Comparison of ENCODE assay signal across 7 cellular contexts in the genomic region with DNA sequence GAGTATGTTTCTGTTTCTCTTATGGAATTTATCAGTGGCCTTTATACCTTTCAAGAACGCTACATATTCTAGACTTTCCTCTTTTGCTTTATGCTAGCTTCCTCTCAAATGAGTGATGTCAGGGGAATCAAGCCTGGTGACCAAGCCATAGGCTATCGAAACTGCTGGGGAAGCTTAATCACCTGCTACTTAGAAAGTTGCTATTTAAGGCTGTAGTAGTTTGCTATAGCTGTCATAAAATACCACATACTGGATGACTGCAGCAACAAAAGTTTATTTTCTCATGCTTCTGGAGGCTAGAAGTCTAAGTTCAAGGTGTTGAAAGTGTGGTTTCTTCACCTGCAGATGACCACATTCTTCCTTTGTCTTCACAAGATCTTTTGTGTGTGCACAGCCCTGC. TPM values are rescaled to one million over a fixed set of nuclear protein-coding genes. Genes with fewer than 3 reads are reported as not detected.
"Had no signal": no experiment of that assay in that cellular context is flagged by ENCODE, and none has a peak within 500 bp of the region (broad histone marks: within the 10 kb centered on the region; RNA-seq: fewer than 3 reads in every experiment).

No MANE protein-coding gene starts in this region.

RNA-seq across cellular contexts. Expression of gene KLRB1, which starts 43.3 kb away (rescaled TPM):
- total RNA-seq: activated B cell treated with CpG ODN at 0.5 μM for 24 hours; activated naive CD8-positive, alpha-beta T cell treated with anti-CD3 and anti-CD28 coated beads for 36 hours; activated T-helper 1 cell treated with anti-CD3 and anti-CD28 coated beads, Interleukin-12 subunit alpha, Interleukin-12 subunit beta, Interleukin-2, Interleukin-4 antibody, amounts not matched to agents 30 ng/mL and 10 ng/mL and 1 ng/mL, durations not matched to agents 14 hours and 24 hours and 36 hours; cardiac muscle cell; cerebellum; foreskin keratinocyte had no signal
- polyA plus RNA-seq: aorta, cardiac muscle cell, foreskin keratinocyte had no signal
